ENCODE assay signal across 19 cellular contexts in genomic region chr5:5317976-5318375, GRCh38.
"Had no signal": no experiment of that assay in that cellular context is flagged by ENCODE, and none has a peak within 500 bp of the region (broad histone marks: within the 10 kb centered on the region; RNA-seq: fewer than 3 reads in every experiment).

No MANE protein-coding gene starts in this region.

- FAIRE-seq: endometrium, keratinocyte had no signal

- H3K4me1 ChIP-seq: gastroesophageal sphincter, left ventricle myocardium inferior, lower lobe of right lung, parathyroid adenoma, stomach, uterus had no signal

- ATAC-seq: esophagus mucosa, gastroesophageal sphincter, lower lobe of right lung, right lobe of liver had no signal

- H3K36me3 ChIP-seq: gastroesophageal sphincter, left ventricle myocardium inferior, lower lobe of right lung, prostate gland, right lobe of liver, stomach, uterus had no signal

- H3K9ac ChIP-seq: parathyroid adenoma had no signal

- H3K79me2 ChIP-seq: parathyroid adenoma had no signal

- H2AFZ ChIP-seq: parathyroid adenoma had no signal

- H3K27me3 ChIP-seq: dorsolateral prefrontal cortex, gastroesophageal sphincter, right lobe of liver, stomach, uterus had no signal

- H3K27ac ChIP-seq: coronary artery, gastroesophageal sphincter, left ventricle myocardium inferior, lower lobe of right lung, parathyroid adenoma, prostate gland, right lobe of liver, stomach, uterus had no signal

- DNase-seq: effector CD8-positive, alpha-beta T cell; glutamatergic neuron; left ventricle myocardium inferior; lower lobe of right lung; retina; right lobe of liver; stimulated activated CD4-positive, alpha-beta T cell treated with anti-CD3 and anti-CD28 coated beads, Interleukin-2, amount 100 ng/mL, for 24 hours; stimulated activated CD4-positive, alpha-beta T cell treated with anti-CD3 and anti-CD28 coated beads, Interleukin-4, amount 100 ng/mL, for 4 hours; stimulated activated naive CD4-positive, alpha-beta T cell; stomach; uterus had no signal

- H3K9me3 ChIP-seq: gastroesophageal sphincter, left ventricle myocardium inferior, lower lobe of right lung, prostate gland, right lobe of liver, stomach, uterus had no signal

- H3K4me3 ChIP-seq: coronary artery, gastroesophageal sphincter, left ventricle myocardium inferior, lower lobe of right lung, prostate gland, right lobe of liver, stomach, uterus had no signal
